1 cellular context compared by ENCODE assay signal in the genomic region with DNA sequence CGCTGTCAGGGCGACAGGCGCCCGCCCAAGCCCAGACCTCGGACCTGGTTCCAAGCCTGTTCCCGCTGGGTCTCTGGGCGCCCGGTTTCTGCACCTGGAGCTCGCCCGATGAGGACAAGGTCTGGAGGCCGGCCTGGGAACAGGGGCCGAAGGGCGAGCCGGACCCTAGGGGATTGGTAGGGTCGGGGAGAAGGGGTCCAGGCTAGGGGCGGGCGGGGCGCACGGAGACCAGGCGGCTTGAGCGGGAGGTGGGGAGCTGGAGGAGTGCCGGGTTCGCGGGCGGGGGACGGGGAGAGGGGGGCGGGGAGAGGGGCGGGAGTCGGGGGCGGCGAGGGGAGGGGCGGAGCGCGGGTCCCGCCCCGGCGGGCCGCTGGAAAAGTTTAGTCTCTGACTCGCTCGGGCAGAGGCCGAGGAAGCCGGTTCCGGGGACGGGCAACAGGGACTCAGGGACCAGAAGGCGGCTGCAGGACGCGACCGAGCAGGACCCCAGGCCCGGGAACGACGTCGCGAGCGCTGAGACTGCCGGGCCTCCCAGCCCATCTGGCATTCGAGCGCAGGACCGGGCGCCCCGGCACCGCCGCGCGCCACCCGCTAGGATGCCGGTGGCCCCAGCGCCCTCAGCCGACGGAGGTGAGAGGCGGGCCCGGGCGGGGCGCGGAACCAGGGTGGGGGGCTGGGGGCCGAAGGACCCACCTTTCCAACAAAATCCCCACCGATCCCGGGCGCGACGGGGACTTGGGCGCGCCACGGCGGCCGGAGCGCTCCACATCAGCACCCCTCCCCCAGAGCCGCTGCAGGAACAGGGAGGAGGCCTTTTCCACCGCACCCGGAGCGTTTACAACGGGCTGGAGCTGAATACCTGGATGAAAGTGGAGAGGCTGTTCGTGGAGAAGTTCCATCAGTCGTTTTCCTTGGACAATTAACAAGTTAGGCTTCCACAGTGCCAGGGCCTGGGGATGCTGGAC.
TF ChIP-seq lines count a peak whose summit lies in the region.

S1PR3 (plus strand) TSS at position 403 of the 965 bp plus-strand sequence. CDS start 9,733 bp downstream, outside the sequence.

TF ChIP-seq in WTC11, 78 proteins besides CTCF, POLR2A, EP300 and RAD21 (continued from another document):
- TF ChIP-seq, protein P1, sequence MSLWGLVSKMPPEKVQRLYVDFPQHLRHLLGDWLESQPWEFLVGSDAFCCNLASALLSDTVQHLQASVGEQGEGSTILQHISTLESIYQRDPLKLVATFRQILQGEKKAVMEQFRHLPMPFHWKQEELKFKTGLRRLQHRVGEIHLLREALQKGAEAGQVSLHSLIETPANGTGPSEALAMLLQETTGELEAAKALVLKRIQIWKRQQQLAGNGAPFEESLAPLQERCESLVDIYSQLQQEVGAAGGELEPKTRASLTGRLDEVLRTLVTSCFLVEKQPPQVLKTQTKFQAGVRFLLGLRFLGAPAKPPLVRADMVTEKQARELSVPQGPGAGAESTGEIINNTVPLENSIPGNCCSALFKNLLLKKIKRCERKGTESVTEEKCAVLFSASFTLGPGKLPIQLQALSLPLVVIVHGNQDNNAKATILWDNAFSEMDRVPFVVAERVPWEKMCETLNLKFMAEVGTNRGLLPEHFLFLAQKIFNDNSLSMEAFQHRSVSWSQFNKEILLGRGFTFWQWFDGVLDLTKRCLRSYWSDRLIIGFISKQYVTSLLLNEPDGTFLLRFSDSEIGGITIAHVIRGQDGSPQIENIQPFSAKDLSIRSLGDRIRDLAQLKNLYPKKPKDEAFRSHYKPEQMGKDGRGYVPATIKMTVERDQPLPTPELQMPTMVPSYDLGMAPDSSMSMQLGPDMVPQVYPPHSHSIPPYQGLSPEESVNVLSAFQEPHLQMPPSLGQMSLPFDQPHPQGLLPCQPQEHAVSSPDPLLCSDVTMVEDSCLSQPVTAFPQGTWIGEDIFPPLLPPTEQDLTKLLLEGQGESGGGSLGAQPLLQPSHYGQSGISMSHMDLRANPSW (CRISPR knock-in tag; conservative IDR thresholded peaks at IDR 0.05; ENCODE audit: low read depth) = 0 out of 2 replicates have a peak, but pooled peaks have one; percentile 55
- TF ChIP-seq, protein P2, sequence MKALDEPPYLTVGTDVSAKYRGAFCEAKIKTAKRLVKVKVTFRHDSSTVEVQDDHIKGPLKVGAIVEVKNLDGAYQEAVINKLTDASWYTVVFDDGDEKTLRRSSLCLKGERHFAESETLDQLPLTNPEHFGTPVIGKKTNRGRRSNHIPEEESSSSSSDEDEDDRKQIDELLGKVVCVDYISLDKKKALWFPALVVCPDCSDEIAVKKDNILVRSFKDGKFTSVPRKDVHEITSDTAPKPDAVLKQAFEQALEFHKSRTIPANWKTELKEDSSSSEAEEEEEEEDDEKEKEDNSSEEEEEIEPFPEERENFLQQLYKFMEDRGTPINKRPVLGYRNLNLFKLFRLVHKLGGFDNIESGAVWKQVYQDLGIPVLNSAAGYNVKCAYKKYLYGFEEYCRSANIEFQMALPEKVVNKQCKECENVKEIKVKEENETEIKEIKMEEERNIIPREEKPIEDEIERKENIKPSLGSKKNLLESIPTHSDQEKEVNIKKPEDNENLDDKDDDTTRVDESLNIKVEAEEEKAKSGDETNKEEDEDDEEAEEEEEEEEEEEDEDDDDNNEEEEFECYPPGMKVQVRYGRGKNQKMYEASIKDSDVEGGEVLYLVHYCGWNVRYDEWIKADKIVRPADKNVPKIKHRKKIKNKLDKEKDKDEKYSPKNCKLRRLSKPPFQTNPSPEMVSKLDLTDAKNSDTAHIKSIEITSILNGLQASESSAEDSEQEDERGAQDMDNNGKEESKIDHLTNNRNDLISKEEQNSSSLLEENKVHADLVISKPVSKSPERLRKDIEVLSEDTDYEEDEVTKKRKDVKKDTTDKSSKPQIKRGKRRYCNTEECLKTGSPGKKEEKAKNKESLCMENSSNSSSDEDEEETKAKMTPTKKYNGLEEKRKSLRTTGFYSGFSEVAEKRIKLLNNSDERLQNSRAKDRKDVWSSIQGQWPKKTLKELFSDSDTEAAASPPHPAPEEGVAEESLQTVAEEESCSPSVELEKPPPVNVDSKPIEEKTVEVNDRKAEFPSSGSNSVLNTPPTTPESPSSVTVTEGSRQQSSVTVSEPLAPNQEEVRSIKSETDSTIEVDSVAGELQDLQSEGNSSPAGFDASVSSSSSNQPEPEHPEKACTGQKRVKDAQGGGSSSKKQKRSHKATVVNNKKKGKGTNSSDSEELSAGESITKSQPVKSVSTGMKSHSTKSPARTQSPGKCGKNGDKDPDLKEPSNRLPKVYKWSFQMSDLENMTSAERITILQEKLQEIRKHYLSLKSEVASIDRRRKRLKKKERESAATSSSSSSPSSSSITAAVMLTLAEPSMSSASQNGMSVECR (CRISPR knock-in tag; IDR thresholded peaks at IDR 0.05; ENCODE audit: borderline replicate concordance) = peak; percentile 19; the same call in 1 of the 2 replicates
- TF ChIP-seq ZNF232 (CRISPR knock-in tag; IDR thresholded peaks at IDR 0.05) (peak; percentile 47; the same call in 1 of the 2 replicates), ZBTB21 (CRISPR knock-in tag; IDR thresholded peaks at IDR 0.05; ENCODE audit: borderline replicate concordance) (no peak), FOXP4 (CRISPR knock-in tag; IDR thresholded peaks at IDR 0.05) (no peak), ZNF219 (CRISPR knock-in tag; IDR thresholded peaks at IDR 0.05; ENCODE audit: borderline replicate concordance) (peak; percentile 66; the same call in 1 of the 2 replicates), FOXJ3 (CRISPR knock-in tag; IDR thresholded peaks at IDR 0.05; ENCODE audit: borderline replicate concordance) (no peak), TP53 (CRISPR knock-in tag; IDR thresholded peaks at IDR 0.05) (peak; percentile 74; the same call in 1 of the 2 replicates), SP1 (CRISPR knock-in tag; conservative IDR thresholded peaks at IDR 0.05) (peak; percentile 70), HMGXB4 (CRISPR knock-in tag; IDR thresholded peaks at IDR 0.05) (peak; percentile 40; the same call in 1 of the 2 replicates), FOXP1 (CRISPR knock-in tag; IDR thresholded peaks at IDR 0.05; ENCODE audit: borderline replicate concordance) (0 out of 2 replicates have a peak, but pooled peaks have one; percentile 33), RELA (CRISPR knock-in tag; IDR thresholded peaks at IDR 0.05; ENCODE audit: borderline replicate concordance) (0 out of 2 replicates have a peak, but pooled peaks have one; percentile 21), ZSCAN18 (CRISPR knock-in tag; IDR thresholded peaks at IDR 0.05) (no peak), MAX (CRISPR knock-in tag; IDR thresholded peaks at IDR 0.05) (peak; percentile 39; the same call in 1 of the 2 replicates), GABPB1 (CRISPR knock-in tag; IDR thresholded peaks at IDR 0.05) (no peak), TEAD1 (CRISPR knock-in tag; IDR thresholded peaks at IDR 0.05) (0 out of 2 replicates have a peak, but pooled peaks have one; percentile 30)
- TF ChIP-seq, protein P3, sequence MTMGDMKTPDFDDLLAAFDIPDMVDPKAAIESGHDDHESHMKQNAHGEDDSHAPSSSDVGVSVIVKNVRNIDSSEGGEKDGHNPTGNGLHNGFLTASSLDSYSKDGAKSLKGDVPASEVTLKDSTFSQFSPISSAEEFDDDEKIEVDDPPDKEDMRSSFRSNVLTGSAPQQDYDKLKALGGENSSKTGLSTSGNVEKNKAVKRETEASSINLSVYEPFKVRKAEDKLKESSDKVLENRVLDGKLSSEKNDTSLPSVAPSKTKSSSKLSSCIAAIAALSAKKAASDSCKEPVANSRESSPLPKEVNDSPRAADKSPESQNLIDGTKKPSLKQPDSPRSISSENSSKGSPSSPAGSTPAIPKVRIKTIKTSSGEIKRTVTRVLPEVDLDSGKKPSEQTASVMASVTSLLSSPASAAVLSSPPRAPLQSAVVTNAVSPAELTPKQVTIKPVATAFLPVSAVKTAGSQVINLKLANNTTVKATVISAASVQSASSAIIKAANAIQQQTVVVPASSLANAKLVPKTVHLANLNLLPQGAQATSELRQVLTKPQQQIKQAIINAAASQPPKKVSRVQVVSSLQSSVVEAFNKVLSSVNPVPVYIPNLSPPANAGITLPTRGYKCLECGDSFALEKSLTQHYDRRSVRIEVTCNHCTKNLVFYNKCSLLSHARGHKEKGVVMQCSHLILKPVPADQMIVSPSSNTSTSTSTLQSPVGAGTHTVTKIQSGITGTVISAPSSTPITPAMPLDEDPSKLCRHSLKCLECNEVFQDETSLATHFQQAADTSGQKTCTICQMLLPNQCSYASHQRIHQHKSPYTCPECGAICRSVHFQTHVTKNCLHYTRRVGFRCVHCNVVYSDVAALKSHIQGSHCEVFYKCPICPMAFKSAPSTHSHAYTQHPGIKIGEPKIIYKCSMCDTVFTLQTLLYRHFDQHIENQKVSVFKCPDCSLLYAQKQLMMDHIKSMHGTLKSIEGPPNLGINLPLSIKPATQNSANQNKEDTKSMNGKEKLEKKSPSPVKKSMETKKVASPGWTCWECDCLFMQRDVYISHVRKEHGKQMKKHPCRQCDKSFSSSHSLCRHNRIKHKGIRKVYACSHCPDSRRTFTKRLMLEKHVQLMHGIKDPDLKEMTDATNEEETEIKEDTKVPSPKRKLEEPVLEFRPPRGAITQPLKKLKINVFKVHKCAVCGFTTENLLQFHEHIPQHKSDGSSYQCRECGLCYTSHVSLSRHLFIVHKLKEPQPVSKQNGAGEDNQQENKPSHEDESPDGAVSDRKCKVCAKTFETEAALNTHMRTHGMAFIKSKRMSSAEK (CRISPR knock-in tag; IDR thresholded peaks at IDR 0.05; ENCODE audit: borderline replicate concordance) = no peak
- TF ChIP-seq, protein P4, sequence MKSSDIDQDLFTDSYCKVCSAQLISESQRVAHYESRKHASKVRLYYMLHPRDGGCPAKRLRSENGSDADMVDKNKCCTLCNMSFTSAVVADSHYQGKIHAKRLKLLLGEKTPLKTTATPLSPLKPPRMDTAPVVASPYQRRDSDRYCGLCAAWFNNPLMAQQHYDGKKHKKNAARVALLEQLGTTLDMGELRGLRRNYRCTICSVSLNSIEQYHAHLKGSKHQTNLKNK (CRISPR knock-in tag; IDR thresholded peaks at IDR 0.05) = no peak
- TF ChIP-seq, protein P5, sequence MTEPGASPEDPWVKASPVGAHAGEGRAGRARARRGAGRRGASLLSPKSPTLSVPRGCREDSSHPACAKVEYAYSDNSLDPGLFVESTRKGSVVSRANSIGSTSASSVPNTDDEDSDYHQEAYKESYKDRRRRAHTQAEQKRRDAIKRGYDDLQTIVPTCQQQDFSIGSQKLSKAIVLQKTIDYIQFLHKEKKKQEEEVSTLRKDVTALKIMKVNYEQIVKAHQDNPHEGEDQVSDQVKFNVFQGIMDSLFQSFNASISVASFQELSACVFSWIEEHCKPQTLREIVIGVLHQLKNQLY (CRISPR knock-in tag; IDR thresholded peaks at IDR 0.05) = no peak
